ENCODE assay signal across 8 cellular contexts in the genomic region with DNA sequence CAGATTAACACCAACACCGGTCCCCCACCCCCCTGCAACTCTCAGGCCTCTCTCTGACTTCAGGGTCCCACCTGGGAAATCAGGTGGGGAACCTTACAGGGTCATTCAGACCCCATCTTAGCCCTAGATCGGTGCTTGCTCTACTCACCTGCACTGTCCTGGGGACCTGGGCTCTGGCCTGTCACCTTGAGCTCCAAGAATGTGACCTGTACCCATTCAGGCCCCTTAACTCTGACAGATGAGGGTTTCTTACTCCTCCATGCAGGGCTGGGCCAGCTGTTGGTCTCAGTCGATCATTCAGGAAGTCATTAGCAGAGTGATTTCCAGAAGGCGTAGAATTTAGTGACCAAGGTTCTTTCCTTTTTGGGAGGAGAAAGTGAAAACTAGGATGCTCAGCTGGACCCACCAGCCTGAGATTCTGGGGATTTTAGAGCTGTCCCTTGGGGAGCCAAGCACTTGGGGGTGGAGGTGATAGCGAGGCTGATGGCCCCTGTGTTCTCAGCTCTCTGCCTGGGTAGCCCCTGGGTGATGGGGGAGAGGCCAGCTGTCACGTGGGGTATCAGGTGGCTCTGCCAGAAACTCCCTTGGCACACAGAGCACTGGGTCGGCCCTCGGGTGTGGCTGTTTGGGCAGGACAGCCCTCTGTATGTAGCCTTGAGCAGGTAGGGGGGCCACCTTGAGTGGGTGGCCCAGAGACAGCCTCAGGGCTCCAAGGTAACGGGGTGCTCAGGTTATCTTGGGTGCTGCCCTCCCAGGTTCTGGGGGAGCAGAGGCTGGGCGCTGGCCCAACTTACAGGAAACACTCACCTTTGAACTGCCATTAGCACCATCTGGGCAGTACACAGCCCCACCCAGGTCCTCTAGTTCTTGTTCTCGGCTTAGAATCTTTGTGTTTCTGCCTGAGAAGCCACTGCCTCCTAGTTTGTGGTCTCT. TPM values are rescaled to one million over a fixed set of nuclear protein-coding genes. Genes with fewer than 3 reads are reported as not detected.
A peak's percentile ranks its signal among the peaks of the same experiment; 100 is the strongest.
DNase-seq lines count a peak whose midpoint lies in the region; ATAC-seq lines count a peak whose summit lies in the region.

No MANE protein-coding gene starts in this region.

- DNase-seq in ACHN (peak; percentile 61), LHCN-M2 (ENCODE audit: low read depth) (peak; percentile 43), immature natural killer cell (peak; percentile 47 to 58 (median 51)), NCI-H82 (lab: John Stamatoyannopoulos, UW) (no peak), NAMALWA (ENCODE audit: low spot score) (no peak)
- DNase-seq in activated naive CD4-positive, alpha-beta T cell treated with anti-CD3 and anti-CD28 coated beads, Interleukin-2, amount 50 U/mL, for 72 hours (ENCODE audit: low spot score in 2 of 2): peak in 1 of 2 donors; percentile 80
- DNase-seq in stimulated activated naive B cell treated with anti-CD40 and anti-IgM and Interleukin-4, amounts not matched to agents 10 μg/mL and 1 μg/mL and 100 μg/mL, for 72 hours: peak; percentile 63

- in situ Hi-C loops in ACHN (cut with HindIII; ENCODE audit: low pct_ligation_motif_present, low pct_unique_long_range_greater_than_20kb, low sequenced_read_pairs): no loop called here

- peaks cover 55 to 57% of the 10 kb centered on the region in 2 donors for H3K36me3 Mint-ChIP-seq in activated naive CD4-positive, alpha-beta T cell treated with anti-CD3 and anti-CD28 coated beads, Interleukin-2, amount 50 U/mL, for 72 hours
- H3K36me3 Mint-ChIP-seq in immature natural killer cell: peaks cover 0 to 21% (median 5%) of the 10 kb centered on the region in 3 donors
- peaks cover 41 to 49% of the 10 kb centered on the region in 2 donors for H3K36me3 Mint-ChIP-seq in stimulated activated naive B cell treated with anti-CD40 and anti-IgM and Interleukin-4, amounts not matched to agents 10 μg/mL and 1 μg/mL and 100 μg/mL, for 72 hours

- no peaks in the 10 kb centered on the region for H3K9me3 Mint-ChIP-seq in activated naive CD4-positive, alpha-beta T cell treated with anti-CD3 and anti-CD28 coated beads, Interleukin-2, amount 50 U/mL, for 72 hours
- no peaks in the 10 kb centered on the region for H3K9me3 Mint-ChIP-seq in immature natural killer cell
- no peaks in the 10 kb centered on the region for H3K9me3 Mint-ChIP-seq in stimulated activated naive B cell treated with anti-CD40 and anti-IgM and Interleukin-4, amounts not matched to agents 10 μg/mL and 1 μg/mL and 100 μg/mL, for 72 hours

- peaks cover 67 to 77% of the 10 kb centered on the region in 2 donors for H3K4me1 Mint-ChIP-seq in immature natural killer cell
- H3K4me1 Mint-ChIP-seq in stimulated activated naive B cell treated with anti-CD40 and anti-IgM and Interleukin-4, amounts not matched to agents 10 μg/mL and 1 μg/mL and 100 μg/mL, for 72 hours: peaks cover 37 to 76% of the 10 kb centered on the region in 2 donors

- H3K27ac Mint-ChIP-seq in activated naive CD4-positive, alpha-beta T cell treated with anti-CD3 and anti-CD28 coated beads, Interleukin-2, amount 50 U/mL, for 72 hours: peak overlapping the region; percentile 96 to 97
- peak overlapping the region; percentile 82 to 97 (median 95) for H3K27ac Mint-ChIP-seq in immature natural killer cell
- H3K27ac Mint-ChIP-seq in stimulated activated naive B cell treated with anti-CD40 and anti-IgM and Interleukin-4, amounts not matched to agents 10 μg/mL and 1 μg/mL and 100 μg/mL, for 72 hours: peak overlapping the region; percentile 95

- peak overlapping the region; percentile 93 to 98 (median 95) for H3K4me3 Mint-ChIP-seq in immature natural killer cell
- H3K4me3 Mint-ChIP-seq in stimulated activated naive B cell treated with anti-CD40 and anti-IgM and Interleukin-4, amounts not matched to agents 10 μg/mL and 1 μg/mL and 100 μg/mL, for 72 hours: peak overlapping the region; percentile 96 to 98

- ATAC-seq in GM18909 (IDR thresholded peaks at IDR 0.05; ENCODE audit: poor library complexity, unreplicated experiment): peak; percentile 42
- peak; percentile 36 to 53 for ATAC-seq in activated naive CD4-positive, alpha-beta T cell treated with anti-CD3 and anti-CD28 coated beads, Interleukin-2, amount 50 U/mL, for 72 hours
- ATAC-seq in stimulated activated naive B cell treated with anti-CD40 and anti-IgM and Interleukin-4, amounts not matched to agents 10 μg/mL and 1 μg/mL and 100 μg/mL, for 72 hours (replicated peaks): peak; percentile 63 to 68

- peaks cover 2 to 3% (median 3%) of the 10 kb centered on the region in 3 donors for H3K27me3 Mint-ChIP-seq in immature natural killer cell (ENCODE audit: low read depth in 3 of 3)
- no peaks in the 10 kb centered on the region for H3K27me3 Mint-ChIP-seq in stimulated activated naive B cell treated with anti-CD40 and anti-IgM and Interleukin-4, amounts not matched to agents 10 μg/mL and 1 μg/mL and 100 μg/mL, for 72 hours

RNA-seq across cellular contexts. Expression of gene MVP, which starts 0.7 kb away (rescaled TPM):
- 275 and 303 TPM in 2 replicates for total RNA-seq in LHCN-M2 (2014; rRNA removed)
- 235 TPM for polyA plus RNA-seq in LHCN-M2 (2012)
- 100 to 1,000 TPM in 1 of 2 donors, 10 to 100 TPM in 1; 77.6 to 168 TPM for total RNA-seq in activated naive CD4-positive, alpha-beta T cell treated with anti-CD3 and anti-CD28 coated beads, Interleukin-2, amount 50 U/mL, for 72 hours
- polyA plus RNA-seq in immature natural killer cell: 100 to 1,000 TPM; 103 to 195 (median 142) TPM

RNA-seq across cellular contexts. Expression of gene PAGR1, which starts 5.0 kb away (rescaled TPM):
- 63.2 and 63.4 TPM in 2 replicates for total RNA-seq in LHCN-M2 (2014; rRNA removed)
- polyA plus RNA-seq in LHCN-M2 (2012): 23.9 TPM
- total RNA-seq in activated naive CD4-positive, alpha-beta T cell treated with anti-CD3 and anti-CD28 coated beads, Interleukin-2, amount 50 U/mL, for 72 hours: 10 to 100 TPM; 20.2 to 40.0 TPM
- polyA plus RNA-seq in immature natural killer cell: 10 to 100 TPM; 44.8 to 55.2 (median 46.1) TPM

RNA-seq across cellular contexts. Expression of gene PRRT2, which starts 9.0 kb away (rescaled TPM):
- 0.58 and 1.1 TPM in 2 replicates for total RNA-seq in LHCN-M2 (2014; rRNA removed)
- polyA plus RNA-seq in LHCN-M2 (2012): 0.62 TPM
- total RNA-seq in activated naive CD4-positive, alpha-beta T cell treated with anti-CD3 and anti-CD28 coated beads, Interleukin-2, amount 50 U/mL, for 72 hours: 1 to 10 TPM; 1.4 to 5.9 TPM
- polyA plus RNA-seq in immature natural killer cell: not detected

RNA-seq across cellular contexts. Expression of gene MAZ, which starts 14.7 kb away (rescaled TPM):
- total RNA-seq in LHCN-M2 (2014; rRNA removed): 126 and 147 TPM in 2 replicates
- 261 TPM for polyA plus RNA-seq in LHCN-M2 (2012)
- total RNA-seq in activated naive CD4-positive, alpha-beta T cell treated with anti-CD3 and anti-CD28 coated beads, Interleukin-2, amount 50 U/mL, for 72 hours: 100 to 1,000 TPM; 285 to 386 TPM
- polyA plus RNA-seq in immature natural killer cell: 10 to 100 TPM; 49.2 to 54.8 (median 52.7) TPM

RNA-seq across cellular contexts. Expression of gene KIF22, which starts 30.4 kb away (rescaled TPM):
- total RNA-seq in LHCN-M2 (2014; rRNA removed): 100 and 108 TPM in 2 replicates
- 43.7 TPM for polyA plus RNA-seq in LHCN-M2 (2012)
- 100 to 1,000 TPM; 151 to 268 TPM for total RNA-seq in activated naive CD4-positive, alpha-beta T cell treated with anti-CD3 and anti-CD28 coated beads, Interleukin-2, amount 50 U/mL, for 72 hours
- 10 to 100 TPM; 33.1 to 45.2 (median 33.3) TPM for polyA plus RNA-seq in immature natural killer cell

Comparison
In these comparisons a context has a peak if more than half of its experiments do, and no peak if none do; other contexts are left out.
1. DNase-seq: peak in ACHN (single experiment), LHCN-M2 (single experiment), immature natural killer cell (3 of 3) and stimulated activated naive B cell treated with anti-CD40 and anti-IgM and Interleukin-4, amounts not matched to agents 10 μg/mL and 1 μg/mL and 100 μg/mL, for 72 hours (single experiment); none in NCI-H82 (single experiment) and NAMALWA (single experiment).
2. Peak in every context shown above with its lines, with median percentiles within 50 percentile points of each other: ATAC-seq and H3K27ac Mint-ChIP-seq.